In the genomic region with DNA sequence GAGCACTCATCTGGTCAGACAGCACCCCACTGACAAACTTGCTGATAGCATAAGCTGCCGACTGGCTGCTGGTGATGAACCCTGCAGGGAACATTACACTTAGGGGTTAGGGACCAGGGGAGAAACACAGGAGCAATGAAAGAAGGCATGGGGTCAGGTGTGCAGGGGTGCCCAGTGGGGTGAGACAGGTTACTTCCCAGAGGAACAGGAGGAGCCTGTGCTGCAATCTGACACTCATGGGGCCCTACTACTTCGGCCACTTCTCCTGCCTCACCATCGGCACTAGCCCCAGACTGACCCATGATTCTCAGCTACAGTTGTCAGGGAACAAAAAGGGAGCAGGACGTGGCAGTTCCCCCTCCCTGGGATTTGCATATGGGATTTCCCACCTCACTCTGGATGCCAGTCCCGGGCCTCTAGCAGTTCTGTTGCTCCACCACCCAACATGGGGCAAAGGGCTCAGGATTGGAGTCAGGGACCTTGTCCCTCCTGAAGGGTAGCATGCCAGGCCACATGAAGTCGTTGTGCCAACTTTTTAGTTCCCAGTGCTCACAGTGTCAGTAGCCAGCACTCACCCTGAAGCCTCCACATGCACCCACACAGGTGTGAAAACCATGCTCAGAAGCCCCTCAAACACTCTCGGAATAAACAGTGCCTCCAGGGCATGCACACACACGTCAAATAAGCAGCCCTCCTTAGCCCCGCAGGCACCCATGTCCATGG, we compare ENCODE assay signal across 1 cellular context.
TF ChIP-seq lines count a peak whose summit lies in the region.

No MANE protein-coding gene starts in this region.

TF ChIP-seq in H1, 55 proteins besides CTCF, POLR2A, EP300 and RAD21:
- no peak for TF ChIP-seq FOSL1 (IDR thresholded peaks at IDR 0.05; ENCODE audit: insufficient read depth, low read depth, low read length)
- no peak for TF ChIP-seq GTF2F1 (IDR thresholded peaks at IDR 0.05; ENCODE audit: borderline replicate concordance, low read depth, low read length)
- no peak for TF ChIP-seq SP4 (IDR thresholded peaks at IDR 0.05; ENCODE audit: low read length)
- no peak for TF ChIP-seq CHD2 (IDR thresholded peaks at IDR 0.05; ENCODE audit: low read length)
- no peak for TF ChIP-seq KDM4A (IDR thresholded peaks at IDR 0.05; ENCODE audit: low read depth, low read length, severe bottlenecking)
- no peak for TF ChIP-seq BACH1 (IDR thresholded peaks at IDR 0.05; ENCODE audit: low read length)
- TF ChIP-seq, protein P1, sequence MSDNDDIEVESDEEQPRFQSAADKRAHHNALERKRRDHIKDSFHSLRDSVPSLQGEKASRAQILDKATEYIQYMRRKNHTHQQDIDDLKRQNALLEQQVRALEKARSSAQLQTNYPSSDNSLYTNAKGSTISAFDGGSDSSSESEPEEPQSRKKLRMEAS (IDR thresholded peaks at IDR 0.05) = no peak
- no peak for TF ChIP-seq RBBP5 (IDR thresholded peaks at IDR 0.05; ENCODE audit: borderline replicate concordance, low read depth, low read length)
- TF ChIP-seq SIX5 (IDR thresholded peaks at IDR 0.05; ENCODE audit: low read depth, low read length) = no peak
- no peak for TF ChIP-seq JUND (IDR thresholded peaks at IDR 0.05; ENCODE audit: low read length)
- no peak for TF ChIP-seq SIRT6 (IDR thresholded peaks at IDR 0.05; ENCODE audit: low read length)
- TF ChIP-seq SRF (IDR thresholded peaks at IDR 0.05; ENCODE audit: low read depth, low read length) = no peak
